11 cellular contexts compared by ENCODE assay signal in the genomic region with DNA sequence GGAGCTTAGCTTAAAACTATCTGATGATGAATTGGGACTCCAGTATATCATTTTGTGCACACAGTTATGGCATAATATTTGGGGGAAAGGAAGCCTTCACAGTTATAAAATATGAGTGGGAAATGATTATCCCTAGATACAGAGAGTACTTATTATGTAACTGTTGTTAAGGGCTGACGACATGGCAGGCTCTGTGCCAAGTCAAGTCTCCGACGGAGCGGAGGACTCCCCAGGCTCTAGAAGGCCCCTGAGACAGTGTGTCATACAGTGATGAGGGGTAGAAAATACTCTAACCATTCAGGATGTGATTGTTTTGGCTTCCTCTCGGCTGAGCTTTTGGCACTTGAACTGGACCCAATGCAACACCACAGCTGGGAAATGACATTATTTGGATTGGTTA.
DNase-seq lines count a peak whose midpoint lies in the region; ATAC-seq and TF ChIP-seq lines count a peak whose summit lies in the region.
"Had no signal": no experiment of that assay in that cellular context is flagged by ENCODE, and none has a peak within 500 bp of the region (broad histone marks: within the 10 kb centered on the region; RNA-seq: fewer than 3 reads in every experiment).

No MANE protein-coding gene starts in this region.

- H3K4me1 ChIP-seq in breast epithelium, result no peaks in the 10 kb centered on the region
- peaks cover 0 to 5% of the 10 kb centered on the region in 2 donors for H3K4me1 ChIP-seq in uterus

- no TSS peak for BruUV-seq in MCF 10A (replicated peaks; lab: Mats Ljungman, UMichigan)

- TF ChIP-seq CTCF in MCF 10A (IDR thresholded peaks at IDR 0.05; ENCODE audit: unreplicated experiment), result no peak
- no peak for TF ChIP-seq CTCF in breast epithelium (IDR thresholded peaks at IDR 0.05)
- TF ChIP-seq CTCF in cardiac fibroblast (IDR thresholded peaks at IDR 0.05; ENCODE audit: low read depth, low read length), result no peak
- no peak for TF ChIP-seq CTCF in uterus (IDR thresholded peaks at IDR 0.05)

- no peaks in the 10 kb centered on the region for H3K27me3 ChIP-seq in breast epithelium
- H3K27me3 ChIP-seq in uterus, result no peaks in the 10 kb centered on the region
- H3K27me3 ChIP-seq: neutrophil had no signal

- H3K4me3 ChIP-seq in breast epithelium (no peak overlapping the region), cardiac fibroblast (replicated peaks in 1 of 2; ENCODE audit: low read depth in 2 of 2, low read length in 2 of 2) (no peak overlapping the region), uterus (no peak overlapping the region)

- ATAC-seq in left lobe of liver, result peak; percentile 47
- ATAC-seq: activated naive CD4-positive, alpha-beta T cell treated with anti-CD3 and anti-CD28 coated beads, Interleukin-2, amount 50 U/mL, for 72 hours had no signal

- POLR2A ChIA-PET in MCF 10A (lab: Yijun Ruan, JAX), result no interaction called here

- CTCF ChIA-PET in MCF 10A (lab: Yijun Ruan, JAX), result no interaction called here

- no peaks in the 10 kb centered on the region for H3K9me3 Mint-ChIP-seq in MCF 10A (ENCODE audit: unreplicated experiment)
- H3K9me3 Mint-ChIP-seq in immature natural killer cell, result peaks cover 0 to 12% (median 3%) of the 10 kb centered on the region in 6 donors

- DNase-seq in MCF 10A (ENCODE audit: unreplicated experiment) (peak; percentile 77), breast epithelium (ENCODE audit: low spot score in 2 of 2) (no peak), cardiac fibroblast (ENCODE audit: low read depth in 2 of 2) (peak; percentile 92 to 99), left lobe of liver (ENCODE audit: low spot score) (peak; percentile 47), uterus (peak; percentile 79 to 84), immature natural killer cell (no peak)
- DNase-seq in effector CD4-positive, alpha-beta T cell, result no peak
- DNase-seq in stimulated activated CD4-positive, alpha-beta T cell treated with anti-CD3 and anti-CD28 coated beads, Interleukin-4, amount 100 ng/mL, for 1 hour, result no peak
- DNase-seq: CD4-positive, CD25-positive, alpha-beta regulatory T cell had no signal

- H3K4me3 Mint-ChIP-seq in MCF 10A (ENCODE audit: unreplicated experiment) (no peak overlapping the region), immature natural killer cell (no peak overlapping the region)
- H3K4me3 Mint-ChIP-seq: CD4-positive, CD25-positive, alpha-beta regulatory T cell had no signal

- peak overlapping the region in 1 of 2 donors; percentile 44 for H3K27ac ChIP-seq in breast epithelium
- H3K27ac ChIP-seq in uterus, result peak overlapping the region; percentile 21 to 33
- H3K27ac ChIP-seq: neutrophil had no signal

- H3K36me3 Mint-ChIP-seq in MCF 10A (ENCODE audit: insufficient read depth, unreplicated experiment), result no peaks in the 10 kb centered on the region
- no peaks in the 10 kb centered on the region for H3K36me3 Mint-ChIP-seq in immature natural killer cell
- H3K36me3 Mint-ChIP-seq: activated naive CD4-positive, alpha-beta T cell treated with anti-CD3 and anti-CD28 coated beads, Interleukin-2, amount 50 U/mL, for 72 hours; CD4-positive, CD25-positive, alpha-beta regulatory T cell had no signal

- H3K4me1 Mint-ChIP-seq in MCF 10A (ENCODE audit: insufficient read depth, unreplicated experiment) (peaks cover 6% of the 10 kb centered on the region), immature natural killer cell (no peaks in the 10 kb centered on the region)
- H3K4me1 Mint-ChIP-seq: CD4-positive, CD25-positive, alpha-beta regulatory T cell had no signal

- intact Hi-C loops in MCF 10A (cut with micrococcal nuclease), result loop anchor here (5.0 kb wide), 1 partner anchor 247 kb away; no protein-coding TSS in a partner anchor
- intact Hi-C loops in breast epithelium (cut with DNase I; ENCODE audit: low total_unique reads), result no loop called here
- intact Hi-C loops in uterus (cut with DNase I; ENCODE audit: low total_unique reads), result no loop called here

- no peak for TF ChIP-seq POLR2A in breast epithelium (IDR thresholded peaks at IDR 0.05)
- no peak for TF ChIP-seq POLR2A in uterus (IDR thresholded peaks at IDR 0.05)

- no peaks in the 10 kb centered on the region for H3K9me3 ChIP-seq in breast epithelium
- no peaks in the 10 kb centered on the region for H3K9me3 ChIP-seq in uterus
- H3K9me3 ChIP-seq: neutrophil had no signal

- no peak overlapping the region for H3K27ac Mint-ChIP-seq in MCF 10A (ENCODE audit: low read depth, unreplicated experiment)
- no peak overlapping the region for H3K27ac Mint-ChIP-seq in immature natural killer cell
- H3K27ac Mint-ChIP-seq: activated naive CD4-positive, alpha-beta T cell treated with anti-CD3 and anti-CD28 coated beads, Interleukin-2, amount 50 U/mL, for 72 hours; CD4-positive, CD25-positive, alpha-beta regulatory T cell had no signal

- H3K27me3 Mint-ChIP-seq in MCF 10A (ENCODE audit: insufficient read depth, unreplicated experiment), result no peaks in the 10 kb centered on the region
- H3K27me3 Mint-ChIP-seq in immature natural killer cell (ENCODE audit: low read depth in 3 of 3), result no peaks in the 10 kb centered on the region
- H3K27me3 Mint-ChIP-seq: CD4-positive, CD25-positive, alpha-beta regulatory T cell had no signal

- H3K36me3 ChIP-seq in breast epithelium (no peaks in the 10 kb centered on the region), uterus (no peaks in the 10 kb centered on the region)
- H3K36me3 ChIP-seq: neutrophil had no signal

Comparison
In these comparisons a context has a peak if more than half of its experiments do, and no peak if none do; other contexts are left out.
1. DNase-seq: peak in MCF 10A (single experiment), cardiac fibroblast (2 of 2), left lobe of liver (single experiment) and uterus (2 of 2); none in breast epithelium (0 of 2), effector CD4-positive, alpha-beta T cell (single experiment), stimulated activated CD4-positive, alpha-beta T cell treated with anti-CD3 and anti-CD28 coated beads, Interleukin-4, amount 100 ng/mL, for 1 hour (single experiment) and immature natural killer cell (0 of 3).